In genomic region chr5:1363581-1363980, GRCh38 we compare ENCODE assay signal across 4 cellular contexts.
TF ChIP-seq lines count a peak whose summit lies in the region.

No MANE protein-coding gene starts in this region.

TF ChIP-seq in SK-N-SH, 30 proteins besides CTCF, POLR2A, EP300 and RAD21:
- TF ChIP-seq ZBTB33 (IDR thresholded peaks at IDR 0.05; ENCODE audit: borderline replicate concordance, low read depth) (no peak), FOXJ3 (CRISPR knock-in tag; IDR thresholded peaks at IDR 0.05) (no peak), IRF3 (IDR thresholded peaks at IDR 0.05; ENCODE audit: low read depth, low read length) (no peak), EZH2phosphoT487 (IDR thresholded peaks at IDR 0.05; ENCODE audit: borderline replicate concordance, low read depth) (no peak), YY1 (IDR thresholded peaks at IDR 0.05; ENCODE audit: low read depth) (no peak), MEF2A (IDR thresholded peaks at IDR 0.05; ENCODE audit: borderline replicate concordance, low read depth) (no peak), TEAD4 (IDR thresholded peaks at IDR 0.05; ENCODE audit: borderline replicate concordance, insufficient read depth) (no peak), FOXM1 (IDR thresholded peaks at IDR 0.05; ENCODE audit: low read depth) (no peak), NRF1 (IDR thresholded peaks at IDR 0.05; ENCODE audit: low read depth, low read length) (no peak), PBX3 (IDR thresholded peaks at IDR 0.05) (no peak), SMC3 (IDR thresholded peaks at IDR 0.05; ENCODE audit: low read depth, low read length) (no peak), CHD2 (IDR thresholded peaks at IDR 0.05; ENCODE audit: low read length, partially characterized antibody) (no peak), RXRA (IDR thresholded peaks at IDR 0.05; ENCODE audit: borderline replicate concordance, low read depth) (no peak)
TF ChIP-seq in SK-N-SH: peak in this region for 0.

TF ChIP-seq in SK-N-SH treated with all-trans-retinoic acid at 6 μM for 48 hours, 23 proteins besides CTCF, POLR2A, EP300 and RAD21 (continued from another document):
- TF ChIP-seq CSRNP3 (CRISPR knock-in tag; IDR thresholded peaks at IDR 0.05): no peak
- TF ChIP-seq SNAI2 (CRISPR knock-in tag; IDR thresholded peaks at IDR 0.05): no peak
- TF ChIP-seq CSDC2 (CRISPR knock-in tag; IDR thresholded peaks at IDR 0.05): no peak
- TF ChIP-seq ZNF565 (CRISPR knock-in tag; conservative IDR thresholded peaks at IDR 0.05; ENCODE audit: low read depth): no peak
- TF ChIP-seq OSR1 (CRISPR knock-in tag; IDR thresholded peaks at IDR 0.05): no peak
- no peak for TF ChIP-seq ZFP3 (CRISPR knock-in tag; IDR thresholded peaks at IDR 0.05)
- TF ChIP-seq GLIS3 (CRISPR knock-in tag; IDR thresholded peaks at IDR 0.05): no peak
- no peak for TF ChIP-seq TCF4 (CRISPR knock-in tag; IDR thresholded peaks at IDR 0.05; ENCODE audit: borderline replicate concordance)
- TF ChIP-seq ISL1 (CRISPR knock-in tag; IDR thresholded peaks at IDR 0.05): no peak
TF ChIP-seq in SK-N-SH treated with all-trans-retinoic acid at 6 μM for 48 hours: peak in this region for 0.

TF ChIP-seq in Ishikawa, 13 proteins besides CTCF, POLR2A, EP300 and RAD21 (continued from another document):
- no peak for TF ChIP-seq TCF12 (IDR thresholded peaks at IDR 0.05; ENCODE audit: low read depth)
TF ChIP-seq in Ishikawa: peak in this region for 1.

TF ChIP-seq in H1, 55 proteins besides CTCF, POLR2A, EP300 and RAD21 (continued from another document):
- TF ChIP-seq TCF12 (IDR thresholded peaks at IDR 0.05; ENCODE audit: low read depth, low read length): no peak
- TF ChIP-seq SRF (IDR thresholded peaks at IDR 0.05; ENCODE audit: low read depth, low read length): no peak
- no peak for TF ChIP-seq CEBPB (IDR thresholded peaks at IDR 0.05; ENCODE audit: low read depth, low read length)
